In genomic region chr9:111740739-111741138, GRCh38 we compare ENCODE assay signal across 25 cellular contexts. TPM values are rescaled to one million over a fixed set of nuclear protein-coding genes. Genes with fewer than 3 reads are reported as not detected.
"Had no signal": no experiment of that assay in that cellular context is flagged by ENCODE, and none has a peak within 500 bp of the region (broad histone marks: within the 10 kb centered on the region; RNA-seq: fewer than 3 reads in every experiment).

No MANE protein-coding gene starts in this region.

- H3K27me3 ChIP-seq: dorsolateral prefrontal cortex, gastrocnemius medialis, ovary, sigmoid colon, tibial nerve, upper lobe of left lung had no signal

- H3K27ac Mint-ChIP-seq: natural killer cell; stimulated activated memory B cell treated with anti-CD40 and anti-IgM and Interleukin-4, amounts not matched to agents 10 μg/mL and 1 μg/mL and 100 μg/mL, for 72 hours had no signal

- DNase-seq: cortex of kidney; dorsolateral prefrontal cortex; effector CD4-positive, alpha-beta T cell; foreskin fibroblast; gastrocnemius medialis; head of caudate nucleus; left ventricle myocardium superior; lower lobe of right lung; natural killer cell; occipital lobe; ovary; psoas muscle; right cardiac atrium; sigmoid colon; stimulated activated CD4-positive, alpha-beta T cell treated with anti-CD3 and anti-CD28 coated beads, Interleukin-4, amount 100 ng/mL, for 4 hours; stimulated activated naive CD8-positive, alpha-beta T cell treated with anti-CD3 and anti-CD28 coated beads, Interleukin-15, Interleukin-2, amounts not matched to agents 100 U/mL and 50 U/mL, for 24 hours; substantia nigra had no signal

- H3K36me3 ChIP-seq: gastrocnemius medialis, lower lobe of right lung, ovary, sigmoid colon, thoracic aorta, tibial nerve, upper lobe of left lung had no signal

- H3K4me3 ChIP-seq: dorsolateral prefrontal cortex, gastrocnemius medialis, lower lobe of right lung, ovary, psoas muscle, sigmoid colon, thoracic aorta, tibial nerve, upper lobe of left lung had no signal

- H3K27me3 Mint-ChIP-seq: stimulated activated memory B cell treated with anti-CD40 and anti-IgM and Interleukin-4, amounts not matched to agents 10 μg/mL and 1 μg/mL and 100 μg/mL, for 72 hours had no signal

- H3K9me3 ChIP-seq: gastrocnemius medialis, lower lobe of right lung, ovary, psoas muscle, sigmoid colon, thoracic aorta, tibial nerve, upper lobe of left lung had no signal

- ATAC-seq: esophagus mucosa; gastrocnemius medialis; left ventricle myocardium superior; lower lobe of right lung; natural killer cell; psoas muscle; right cardiac atrium; stimulated activated memory B cell treated with anti-CD40 and anti-IgM and Interleukin-4, amounts not matched to agents 10 μg/mL and 1 μg/mL and 100 μg/mL, for 72 hours; stimulated activated naive CD8-positive, alpha-beta T cell treated with anti-CD3 and anti-CD28 coated beads, Interleukin-15, Interleukin-2, amounts not matched to agents 100 U/mL and 50 U/mL, for 24 hours had no signal

- H3K4me1 Mint-ChIP-seq: stimulated activated memory B cell treated with anti-CD40 and anti-IgM and Interleukin-4, amounts not matched to agents 10 μg/mL and 1 μg/mL and 100 μg/mL, for 72 hours had no signal

- H3K27ac ChIP-seq: dorsolateral prefrontal cortex, gastrocnemius medialis, lower lobe of right lung, ovary, psoas muscle, sigmoid colon, thoracic aorta, tibial nerve, upper lobe of left lung had no signal

- H3K4me1 ChIP-seq: gastrocnemius medialis, lower lobe of right lung, psoas muscle, tibial nerve, upper lobe of left lung had no signal

- H3K4me3 Mint-ChIP-seq: natural killer cell; stimulated activated memory B cell treated with anti-CD40 and anti-IgM and Interleukin-4, amounts not matched to agents 10 μg/mL and 1 μg/mL and 100 μg/mL, for 72 hours had no signal

RNA-seq across cellular contexts. Expression of gene SHOC1, which starts 54.0 kb away (rescaled TPM):
- total RNA-seq: gastrocnemius medialis, left ventricle myocardium superior, mesenteric fat pad, natural killer cell, right cardiac atrium, sigmoid colon, skeletal muscle tissue, thoracic aorta, tibial nerve had no signal
- polyA plus RNA-seq: neural cell, right cardiac atrium had no signal
